In genomic region chrX:40167240-40168182, GRCh38 we compare ENCODE assay signal across 2 cellular contexts.
TF ChIP-seq lines count a peak whose summit lies in the region.

No MANE protein-coding gene starts in this region.

TF ChIP-seq in SK-N-SH, 30 proteins besides CTCF, POLR2A, EP300 and RAD21 (continued from another document):
- TF ChIP-seq ZBTB33 (IDR thresholded peaks at IDR 0.05; ENCODE audit: borderline replicate concordance, low read depth), result no peak
- TF ChIP-seq PBX3 (IDR thresholded peaks at IDR 0.05), result no peak
- no peak for TF ChIP-seq TAF1 (IDR thresholded peaks at IDR 0.05; ENCODE audit: borderline replicate concordance, low read depth, low read length)
- TF ChIP-seq ELF1 (IDR thresholded peaks at IDR 0.05), result no peak
- TF ChIP-seq IRF3 (IDR thresholded peaks at IDR 0.05; ENCODE audit: low read depth, low read length), result no peak
- TF ChIP-seq CHD2 (IDR thresholded peaks at IDR 0.05; ENCODE audit: low read length, partially characterized antibody), result no peak
- no peak for TF ChIP-seq GABPA (IDR thresholded peaks at IDR 0.05; ENCODE audit: low read depth)
- TF ChIP-seq TEAD4 (IDR thresholded peaks at IDR 0.05; ENCODE audit: borderline replicate concordance, insufficient read depth), result no peak

TF ChIP-seq in SK-N-SH treated with all-trans-retinoic acid at 6 μM for 48 hours, 23 proteins besides CTCF, POLR2A, EP300 and RAD21 (continued from another document):
- TF ChIP-seq TSHZ2 (CRISPR knock-in tag; IDR thresholded peaks at IDR 0.05) (no peak), ZFP30 (CRISPR knock-in tag; IDR thresholded peaks at IDR 0.05) (no peak), TCF4 (CRISPR knock-in tag; IDR thresholded peaks at IDR 0.05; ENCODE audit: borderline replicate concordance) (no peak), CSDC2 (CRISPR knock-in tag; IDR thresholded peaks at IDR 0.05) (no peak), PPARA (CRISPR knock-in tag; IDR thresholded peaks at IDR 0.05; ENCODE audit: borderline replicate concordance) (no peak), RARB (CRISPR knock-in tag; IDR thresholded peaks at IDR 0.05) (no peak), SNAI2 (CRISPR knock-in tag; IDR thresholded peaks at IDR 0.05) (no peak), ZNF565 (CRISPR knock-in tag; conservative IDR thresholded peaks at IDR 0.05; ENCODE audit: low read depth) (no peak), ZNF8 (CRISPR knock-in tag; IDR thresholded peaks at IDR 0.05) (no peak), PATZ1 (CRISPR knock-in tag; IDR thresholded peaks at IDR 0.05; ENCODE audit: borderline replicate concordance) (no peak), ESRRG (CRISPR knock-in tag; IDR thresholded peaks at IDR 0.05) (no peak)
